Comparison of ENCODE assay signal across 14 cellular contexts in the genomic region with DNA sequence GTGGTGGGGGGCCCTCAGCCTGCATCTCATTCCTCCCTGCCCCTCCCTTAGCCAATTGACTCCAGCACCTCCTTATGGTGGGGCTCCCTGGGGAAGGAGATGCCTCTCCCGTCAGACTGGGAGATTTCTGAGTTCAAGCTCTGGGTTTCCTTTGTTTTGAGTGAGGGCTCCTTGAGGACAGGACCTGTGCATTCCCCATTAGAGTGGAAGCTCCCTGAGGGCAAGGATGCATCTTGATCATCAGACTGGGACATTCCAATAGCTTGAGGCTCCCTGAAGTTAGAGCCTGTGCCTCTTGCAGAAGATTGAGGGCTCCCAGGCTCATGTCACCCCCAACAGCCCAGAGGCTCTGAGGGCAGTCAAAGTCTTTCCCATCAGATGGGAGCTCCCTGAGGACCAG. TPM values are rescaled to one million over a fixed set of nuclear protein-coding genes. Genes with fewer than 3 reads are reported as not detected.
"Had no signal": no experiment of that assay in that cellular context is flagged by ENCODE, and none has a peak within 500 bp of the region (broad histone marks: within the 10 kb centered on the region; RNA-seq: fewer than 3 reads in every experiment).

No MANE protein-coding gene starts in this region.

- ATAC-seq: activated T-cell treated with anti-CD3 and anti-CD28 coated beads, Interleukin-2, amount 50 U/mL, for 4 hours; left lung; stimulated activated memory B cell treated with anti-CD40 and anti-IgM and Interleukin-4, amounts not matched to agents 10 μg/mL and 1 μg/mL and 100 μg/mL, for 72 hours had no signal

- H3K9me3 Mint-ChIP-seq: activated B cell treated with CpG ODN at 0.5 μM for 24 hours; activated T-cell treated with anti-CD3 and anti-CD28 coated beads, Interleukin-2, amount 50 U/mL, for 4 hours; stimulated activated memory B cell treated with anti-CD40 and anti-IgM and Interleukin-4, amounts not matched to agents 10 μg/mL and 1 μg/mL and 100 μg/mL, for 72 hours had no signal

- H3K27me3 Mint-ChIP-seq: activated B cell treated with CpG ODN at 0.5 μM for 24 hours had no signal

- H3K4me2 ChIP-seq: hepatocyte had no signal

- H3K27ac ChIP-seq: ascending aorta, hepatocyte, left lung, neutrophil, SK-N-MC had no signal

- H3K9me3 ChIP-seq: ascending aorta, left lung, neutrophil had no signal

- H3K36me3 ChIP-seq: ascending aorta, left lung, neutrophil had no signal

- H3K27ac Mint-ChIP-seq: stimulated activated memory B cell treated with anti-CD40 and anti-IgM and Interleukin-4, amounts not matched to agents 10 μg/mL and 1 μg/mL and 100 μg/mL, for 72 hours had no signal

- H3K4me3 Mint-ChIP-seq: activated B cell treated with CpG ODN at 0.5 μM for 24 hours; activated T-cell treated with anti-CD3 and anti-CD28 coated beads, Interleukin-2, amount 50 U/mL, for 4 hours; naive B cell; stimulated activated memory B cell treated with anti-CD40 and anti-IgM and Interleukin-4, amounts not matched to agents 10 μg/mL and 1 μg/mL and 100 μg/mL, for 72 hours had no signal

- H2AFZ ChIP-seq: hepatocyte had no signal

- DNase-seq: activated B cell treated with CpG ODN at 0.5 μM for 24 hours; activated T-cell treated with anti-CD3 and anti-CD28 coated beads, Interleukin-2, amount 50 U/mL, for 4 hours; dermis blood vessel endothelial cell; islet precursor cell; left lung; naive B cell; retina had no signal

- H3K27me3 ChIP-seq: ascending aorta, hepatocyte, left lung had no signal

- H3K4me3 ChIP-seq: ascending aorta, hepatocyte, left lung, SK-N-MC had no signal

- H3K79me2 ChIP-seq: hepatocyte had no signal

- H3K36me3 Mint-ChIP-seq: naive B cell; stimulated activated memory B cell treated with anti-CD40 and anti-IgM and Interleukin-4, amounts not matched to agents 10 μg/mL and 1 μg/mL and 100 μg/mL, for 72 hours had no signal

RNA-seq across cellular contexts. Expression of a gene that starts 23.6 kb away (rescaled TPM):
- total RNA-seq: ascending aorta, chondrocyte, dermis blood vessel endothelial cell, glomerular endothelial cell, hepatocyte had no signal
